16 cellular contexts compared by ENCODE assay signal in genomic region chr10:27207350-27207749, GRCh38.
A peak's percentile ranks its signal among the peaks of the same experiment; 100 is the strongest.
DNase-seq lines count a peak whose midpoint lies in the region; ATAC-seq, FAIRE-seq and TF ChIP-seq lines count a peak whose summit lies in the region.
"Had no signal": no experiment of that assay in that cellular context is flagged by ENCODE, and none has a peak within 500 bp of the region (broad histone marks: within the 10 kb centered on the region; RNA-seq: fewer than 3 reads in every experiment).

No MANE protein-coding gene starts in this region.

- TF ChIP-seq CTCF in D721Med (IDR thresholded peaks at IDR 0.05; ENCODE audit: insufficient read depth, missing control alignments) (no peak), fibroblast of mammary gland (conservative IDR thresholded peaks at IDR 0.05; ENCODE audit: control insufficient read depth, insufficient read depth, low read depth, low read length) (no peak)

- DNase-seq in D721Med (ENCODE audit: insufficient read length, low spot score) (peak; percentile 41), NCI-H524 treated with DMSO at 0.1 percent for 48 hours (lab: John Stamatoyannopoulos, UW) (peak; percentile 39), fibroblast of mammary gland (ENCODE audit: low read depth) (peak; percentile 4), middle frontal gyrus (ENCODE audit: extremely low spot score, low spot score) (no peak)
- DNase-seq: Calu3; CD4-positive, CD25-positive, alpha-beta regulatory T cell; DMS153; DMS79 treated with DMSO at 0.1 percent for 48 hours; GF-D8; GM23248; KBM-7 had no signal

- peak; percentile 97 for FAIRE-seq in D721Med (lab: Jason Lieb, UNC)
- FAIRE-seq: H54 had no signal

- ATAC-seq in HG03565 (IDR thresholded peaks at IDR 0.05; ENCODE audit: unreplicated experiment) (no peak), HG03159 (IDR thresholded peaks at IDR 0.05; ENCODE audit: unreplicated experiment) (no peak)
- ATAC-seq: HCT116 had no signal

- H3K4me3 ChIP-seq in fibroblast of mammary gland (ENCODE audit: control insufficient read depth, low read depth, low read length), result no peak overlapping the region
- H3K4me3 ChIP-seq: BLaER1 treated with 17β-estradiol and CSF1 and Interleukin-3, amounts not matched to agents 10 nM and 100 nM; GM23248 had no signal
